In the genomic region with DNA sequence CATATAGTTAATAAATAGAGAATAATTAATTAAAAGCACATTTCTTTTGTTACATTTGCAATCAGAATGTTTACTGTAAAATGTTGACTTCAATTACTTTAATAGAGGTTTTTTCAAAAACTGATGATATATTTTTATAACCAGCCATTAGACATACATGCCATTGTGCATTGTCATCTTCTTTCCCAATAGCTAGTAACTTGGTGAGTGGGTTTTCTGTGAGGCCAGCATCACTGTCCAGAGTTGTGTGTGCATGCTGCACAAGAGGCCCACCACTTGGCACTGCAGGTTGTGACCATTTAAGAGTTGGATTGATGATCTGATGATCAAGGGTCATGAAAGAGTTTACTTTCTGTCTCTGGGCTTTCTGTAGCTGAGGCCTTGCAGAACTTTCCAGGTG, we compare ENCODE assay signal across 28 cellular contexts. TPM values are rescaled to one million over a fixed set of nuclear protein-coding genes. Genes with fewer than 3 reads are reported as not detected.
"Had no signal": no experiment of that assay in that cellular context is flagged by ENCODE, and none has a peak within 500 bp of the region (broad histone marks: within the 10 kb centered on the region; RNA-seq: fewer than 3 reads in every experiment).

No MANE protein-coding gene starts in this region.

- H3K4me3 Mint-ChIP-seq: activated CD4-positive, alpha-beta memory T cell treated with anti-CD3 and anti-CD28 coated beads for 36 hours; activated naive CD4-positive, alpha-beta T cell treated with anti-CD3 and anti-CD28 coated beads, Interleukin-2, amount 10 ng/mL, durations not matched to agents 7 days and 5 days; activated T-cell treated with anti-CD3 and anti-CD28 coated beads, Interleukin-2, amount 50 U/mL, for 72 hours; central memory CD8-positive, alpha-beta T cell; endodermal cell; natural killer cell; stimulated activated naive CD8-positive, alpha-beta T cell treated with anti-CD3 and anti-CD28 coated beads, Interleukin-15, Interleukin-2, amounts not matched to agents 100 ng/mL and 50 ng/mL, for 24 hours had no signal

- H3K27ac ChIP-seq: epithelial cell of prostate, gastrocnemius medialis, sigmoid colon, spleen, thyroid gland, upper lobe of right lung had no signal

- H3K27ac Mint-ChIP-seq: activated CD4-positive, alpha-beta memory T cell treated with anti-CD3 and anti-CD28 coated beads for 36 hours; activated naive CD4-positive, alpha-beta T cell treated with anti-CD3 and anti-CD28 coated beads, Interleukin-2, amount 10 ng/mL, durations not matched to agents 7 days and 5 days; activated T-cell treated with anti-CD3 and anti-CD28 coated beads, Interleukin-2, amount 50 U/mL, for 72 hours; endodermal cell; natural killer cell; progenitor cell of endocrine pancreas; stimulated activated naive CD8-positive, alpha-beta T cell treated with anti-CD3 and anti-CD28 coated beads, Interleukin-15, Interleukin-2, amounts not matched to agents 100 ng/mL and 50 ng/mL, for 24 hours had no signal

- H3K27me3 ChIP-seq: gastrocnemius medialis, sigmoid colon, spleen, thyroid gland, upper lobe of right lung had no signal

- H3K4me1 Mint-ChIP-seq: activated naive CD4-positive, alpha-beta T cell treated with anti-CD3 and anti-CD28 coated beads, Interleukin-2, amount 10 ng/mL, durations not matched to agents 7 days and 5 days; central memory CD8-positive, alpha-beta T cell; endodermal cell; natural killer cell had no signal

- H3K27me3 Mint-ChIP-seq: activated CD4-positive, alpha-beta memory T cell treated with anti-CD3 and anti-CD28 coated beads for 36 hours; activated naive CD4-positive, alpha-beta T cell treated with anti-CD3 and anti-CD28 coated beads, Interleukin-2, amount 10 ng/mL, durations not matched to agents 7 days and 5 days; central memory CD8-positive, alpha-beta T cell; progenitor cell of endocrine pancreas; stimulated activated naive CD8-positive, alpha-beta T cell treated with anti-CD3 and anti-CD28 coated beads, Interleukin-15, Interleukin-2, amounts not matched to agents 100 ng/mL and 50 ng/mL, for 24 hours had no signal

- H3K9me3 ChIP-seq: gastrocnemius medialis, sigmoid colon, spleen, thyroid gland, upper lobe of right lung had no signal

- H3K9me3 Mint-ChIP-seq: activated CD4-positive, alpha-beta memory T cell treated with anti-CD3 and anti-CD28 coated beads for 36 hours; activated naive CD4-positive, alpha-beta T cell treated with anti-CD3 and anti-CD28 coated beads, Interleukin-2, amount 10 ng/mL, durations not matched to agents 7 days and 5 days; activated T-cell treated with anti-CD3 and anti-CD28 coated beads, Interleukin-2, amount 50 U/mL, for 72 hours; central memory CD8-positive, alpha-beta T cell; endodermal cell; stimulated activated naive CD8-positive, alpha-beta T cell treated with anti-CD3 and anti-CD28 coated beads, Interleukin-15, Interleukin-2, amounts not matched to agents 100 ng/mL and 50 ng/mL, for 24 hours had no signal

- H3K4me3 ChIP-seq: gastrocnemius medialis, sigmoid colon, spleen, thyroid gland, upper lobe of right lung had no signal

- H3K36me3 Mint-ChIP-seq: activated CD4-positive, alpha-beta memory T cell treated with anti-CD3 and anti-CD28 coated beads for 36 hours; activated naive CD4-positive, alpha-beta T cell treated with anti-CD3 and anti-CD28 coated beads, Interleukin-2, amount 10 ng/mL, durations not matched to agents 7 days and 5 days; natural killer cell had no signal

- DNase-seq: activated CD4-positive, alpha-beta memory T cell treated with anti-CD3 and anti-CD28 coated beads for 36 hours; activated CD4-positive, alpha-beta T cell treated with anti-CD3 and anti-CD28 coated beads for 48 hours; activated effector memory CD4-positive, alpha-beta T cell treated with Interleukin-2 at 50 U/mL for 16 hours; activated naive CD4-positive, alpha-beta T cell treated with anti-CD3 and anti-CD28 coated beads, Interleukin-2, amount 10 ng/mL, durations not matched to agents 7 days and 5 days; activated T-cell treated with anti-CD3 and anti-CD28 coated beads, Interleukin-2, amount 50 U/mL, for 72 hours; aorta; cortex of kidney; endodermal cell; gastrocnemius medialis; head of caudate nucleus; hypothalamus; left ventricle myocardium superior; mammary epithelial cell; midbrain; natural killer cell; retina; sigmoid colon; spleen; stimulated activated CD4-positive, alpha-beta T cell treated with anti-CD3 and anti-CD28 coated beads, Interleukin-4, amount 100 ng/mL, for 4 hours; substantia nigra; thyroid gland; upper lobe of right lung had no signal

- H3K36me3 ChIP-seq: gastrocnemius medialis, sigmoid colon, spleen, thyroid gland, upper lobe of right lung had no signal

- H3K4me1 ChIP-seq: gastrocnemius medialis, sigmoid colon, thyroid gland, upper lobe of right lung had no signal

RNA-seq across cellular contexts. Expression of a gene that starts 46.5 kb away (rescaled TPM):
- total RNA-seq: activated CD4-positive, alpha-beta memory T cell treated with anti-CD3 and anti-CD28 coated beads for 36 hours; endodermal cell; osteocyte; progenitor cell of endocrine pancreas; T-helper 1 cell treated with Interleukin-12 subunit alpha and Interleukin-12 subunit beta and Interleukin-4 antibody, amounts not matched to agents 30 ng/mL and 1 ng/mL, for 36 hours had no signal
- polyA plus RNA-seq: mammary epithelial cell had no signal
